Comparison of ENCODE assay signal across 8 cellular contexts in genomic region chr3:38135621-38136271, GRCh38. TPM values are rescaled to one million over a fixed set of nuclear protein-coding genes. Genes with fewer than 3 reads are reported as not detected.
DNase-seq lines count a peak whose midpoint lies in the region; ATAC-seq and TF ChIP-seq lines count a peak whose summit lies in the region.
"Not testable (repeated sequence)": the region's sequence is repeated elsewhere in the genome, so short reads cannot be mapped to it uniquely, and the experiment has no call there.

No MANE protein-coding gene starts in this region.

- H3K9ac ChIP-seq in BLaER1 (peak overlapping the region; percentile 91), HUES48 (ENCODE audit: low read depth, low read length) (peak overlapping the region; percentile 34)

- H3K27ac Mint-ChIP-seq in dendritic cell treated with granulocyte-macrophage colony-stimulating factor and Interleukin-4, amounts not matched to agents 40 ng/mL and 50 ng/mL, for 4 days: peak overlapping the region; percentile 98
- peak overlapping the region; percentile 85 to 97 (median 88) for H3K27ac Mint-ChIP-seq in naive thymus-derived CD8-positive, alpha-beta T cell

- H3K4me1 Mint-ChIP-seq in activated T-cell treated with anti-CD3 and anti-CD28 coated beads, Interleukin-2, amount 50 U/mL, for 4 hours (ENCODE audit: low read depth): peaks cover 57% of the 10 kb centered on the region
- peaks cover 82% of the 10 kb centered on the region for H3K4me1 Mint-ChIP-seq in dendritic cell treated with granulocyte-macrophage colony-stimulating factor and Interleukin-4, amounts not matched to agents 40 ng/mL and 50 ng/mL, for 4 days (ENCODE audit: low read depth)
- peaks cover 44 to 77% (median 69%) of the 10 kb centered on the region in 4 donors for H3K4me1 Mint-ChIP-seq in naive thymus-derived CD8-positive, alpha-beta T cell

- H3K36me3 Mint-ChIP-seq in activated T-cell treated with anti-CD3 and anti-CD28 coated beads, Interleukin-2, amount 50 U/mL, for 4 hours (ENCODE audit: insufficient read depth): not testable (repeated sequence)
- H3K36me3 Mint-ChIP-seq in dendritic cell treated with granulocyte-macrophage colony-stimulating factor and Interleukin-4, amounts not matched to agents 40 ng/mL and 50 ng/mL, for 4 days (ENCODE audit: low read depth): peaks cover 76% of the 10 kb centered on the region
- H3K36me3 Mint-ChIP-seq in naive thymus-derived CD8-positive, alpha-beta T cell: peaks cover 0 to 44% (median 0%) of the 10 kb centered on the region in 3 donors

- not testable (repeated sequence) for H3K9me3 ChIP-seq in BLaER1; HUES48 (ENCODE audit: control insufficient read depth, insufficient read depth, low read length); Peyer's patch; iPS DF 6.9 (ENCODE audit: control insufficient read depth, insufficient read depth, low read length)

- peaks cover 53% of the 10 kb centered on the region for H3K4me1 ChIP-seq in BLaER1
- H3K4me1 ChIP-seq in HUES48 (ENCODE audit: control insufficient read depth, insufficient read depth, low read length): peaks cover 19% of the 10 kb centered on the region
- H3K4me1 ChIP-seq in Peyer's patch: peaks cover 0 to 79% (median 13%) of the 10 kb centered on the region in 4 donors
- H3K4me1 ChIP-seq in iPS DF 6.9 (ENCODE audit: control insufficient read depth, insufficient read depth, low read length): not testable (repeated sequence)

- peaks cover 50% of the 10 kb centered on the region for H3K36me3 ChIP-seq in BLaER1
- peaks cover 36% of the 10 kb centered on the region for H3K36me3 ChIP-seq in HUES48 (ENCODE audit: control insufficient read depth, insufficient read depth, low read length)
- peaks cover 0 to 38% (median 0%) of the 10 kb centered on the region in 3 donors for H3K36me3 ChIP-seq in Peyer's patch
- not testable (repeated sequence) for H3K36me3 ChIP-seq in iPS DF 6.9 (ENCODE audit: control insufficient read depth, insufficient read depth, low read length)

- ATAC-seq in activated T-cell treated with anti-CD3 and anti-CD28 coated beads, Interleukin-2, amount 50 U/mL, for 4 hours; naive thymus-derived CD8-positive, alpha-beta T cell: not testable (repeated sequence)

- peak overlapping the region; percentile 86 for H3K4me3 Mint-ChIP-seq in activated T-cell treated with anti-CD3 and anti-CD28 coated beads, Interleukin-2, amount 50 U/mL, for 4 hours
- peak overlapping the region; percentile 96 for H3K4me3 Mint-ChIP-seq in dendritic cell treated with granulocyte-macrophage colony-stimulating factor and Interleukin-4, amounts not matched to agents 40 ng/mL and 50 ng/mL, for 4 days
- H3K4me3 Mint-ChIP-seq in naive thymus-derived CD8-positive, alpha-beta T cell: peak overlapping the region; percentile 85 to 100 (median 95)

- not testable (repeated sequence) for TF ChIP-seq CTCF in Peyer's patch (IDR thresholded peaks at IDR 0.05)

- not testable (repeated sequence) for H3K27me3 ChIP-seq in BLaER1; HUES48 (ENCODE audit: control insufficient read depth, insufficient read depth, low read length); Peyer's patch; iPS DF 6.9 (ENCODE audit: control insufficient read depth, insufficient read depth, low read length)

- peak in 2 of 3 donors; percentile 19 to 43 for DNase-seq in Peyer's patch
- DNase-seq in activated T-cell treated with anti-CD3 and anti-CD28 coated beads, Interleukin-2, amount 50 U/mL, for 4 hours; iPS DF 6.9 (ENCODE audit: low read depth, low spot score): not testable (repeated sequence)
- DNase-seq in naive thymus-derived CD8-positive, alpha-beta T cell: peak in 7 of 10 donors; percentile 24 to 69 (median 49)
- DNase-seq in stimulated activated naive CD4-positive, alpha-beta T cell (lab: John Stamatoyannopoulos, UW): peak in 4 of 6 experiments; percentile 11 to 66 (median 63)

- H3K4me2 ChIP-seq in BLaER1: peak overlapping the region; percentile 97

- peaks cover 75% of the 10 kb centered on the region for H4K20me1 ChIP-seq in BLaER1

- H3K4me3 ChIP-seq in BLaER1 (peak overlapping the region; percentile 95), HUES48 (ENCODE audit: low read depth, low read length) (peak overlapping the region; percentile 77), Peyer's patch (peak overlapping the region; percentile 77 to 96 (median 89)), iPS DF 6.9 (ENCODE audit: low read length) (peak overlapping the region; percentile 99; the same call in 1 of the 2 replicates)

- TF ChIP-seq POLR2A in Peyer's patch (IDR thresholded peaks at IDR 0.05): not testable (repeated sequence)

- POLR2A ChIA-PET in naive thymus-derived CD8-positive, alpha-beta T cell (lab: Charles Lee): interaction anchor here (1.4 to 7.5 kb wide), 3 partner anchors 7 to 320 kb away, joined by 4 to 192 read pairs (median 5); partner anchors contain the start of gene OXSR1

- H3K9me3 Mint-ChIP-seq in activated T-cell treated with anti-CD3 and anti-CD28 coated beads, Interleukin-2, amount 50 U/mL, for 4 hours; dendritic cell treated with granulocyte-macrophage colony-stimulating factor and Interleukin-4, amounts not matched to agents 40 ng/mL and 50 ng/mL, for 4 days; naive thymus-derived CD8-positive, alpha-beta T cell: not testable (repeated sequence)

- H3K27me3 Mint-ChIP-seq in activated T-cell treated with anti-CD3 and anti-CD28 coated beads, Interleukin-2, amount 50 U/mL, for 4 hours (ENCODE audit: low read depth); dendritic cell treated with granulocyte-macrophage colony-stimulating factor and Interleukin-4, amounts not matched to agents 40 ng/mL and 50 ng/mL, for 4 days; naive thymus-derived CD8-positive, alpha-beta T cell: not testable (repeated sequence)

- intact Hi-C loops in dendritic cell treated with granulocyte-macrophage colony-stimulating factor and Interleukin-4, amounts not matched to agents 40 ng/mL and 50 ng/mL, for 4 days (cut with micrococcal nuclease): loop anchor here (5.0 kb wide), 2 partner anchors 212 to 1247 kb away; partner anchors contain the start of genes SLC25A38 and XYLB

- no CpG with 5 or more reads among the region's 10 CpGs for WGBS in iPS DF 6.9 (ENCODE audit: insufficient coverage, insufficient read length)

- peak overlapping the region; percentile 82 for H3K27ac ChIP-seq in BLaER1
- H3K27ac ChIP-seq in HUES48 (ENCODE audit: low read depth, low read length); iPS DF 6.9 (ENCODE audit: low read length): not testable (repeated sequence)
- peak overlapping the region; percentile 86 to 94 (median 88) for H3K27ac ChIP-seq in Peyer's patch

RNA-seq across cellular contexts. Expression of gene ACAA1, which starts 1.2 kb away (rescaled TPM):
- total RNA-seq in Peyer's patch: 100 to 1,000 TPM; 123 to 324 (median 186) TPM
- total RNA-seq in activated T-cell treated with anti-CD3 and anti-CD28 coated beads, Interleukin-2, amount 50 U/mL, for 4 hours: 10 to 100 TPM; 49.6 to 62.0 (median 60.0) TPM
- total RNA-seq in naive thymus-derived CD8-positive, alpha-beta T cell: 10 to 100 TPM; 81.0 to 84.3 TPM
- 10 to 100 TPM; 53.5 to 64.8 (median 55.6) TPM for polyA plus RNA-seq in naive thymus-derived CD8-positive, alpha-beta T cell

RNA-seq across cellular contexts. Expression of gene MYD88, which starts 2.7 kb away (rescaled TPM):
- total RNA-seq in Peyer's patch: 10 to 100 TPM; 41.8 to 82.7 (median 73.8) TPM
- 10 to 100 TPM; 35.7 to 45.1 (median 37.7) TPM for total RNA-seq in activated T-cell treated with anti-CD3 and anti-CD28 coated beads, Interleukin-2, amount 50 U/mL, for 4 hours
- total RNA-seq in naive thymus-derived CD8-positive, alpha-beta T cell: 10 to 100 TPM; 40.6 to 44.7 TPM
- polyA plus RNA-seq in naive thymus-derived CD8-positive, alpha-beta T cell: 10 to 100 TPM; 54.5 to 73.9 (median 71.8) TPM

RNA-seq across cellular contexts. Expression of gene OXSR1, which starts 29.6 kb away (rescaled TPM):
- total RNA-seq in Peyer's patch: 10 to 100 TPM; 17.3 to 49.7 (median 28.7) TPM
- 10 to 100 TPM; 45.3 to 47.4 (median 45.5) TPM for total RNA-seq in activated T-cell treated with anti-CD3 and anti-CD28 coated beads, Interleukin-2, amount 50 U/mL, for 4 hours
- 10 to 100 TPM; 40.3 to 40.8 TPM for total RNA-seq in naive thymus-derived CD8-positive, alpha-beta T cell
- polyA plus RNA-seq in naive thymus-derived CD8-positive, alpha-beta T cell: 10 to 100 TPM; 12.9 to 14.0 (median 13.1) TPM
